ENCODE assay signal across 9 cellular contexts in the genomic region with DNA sequence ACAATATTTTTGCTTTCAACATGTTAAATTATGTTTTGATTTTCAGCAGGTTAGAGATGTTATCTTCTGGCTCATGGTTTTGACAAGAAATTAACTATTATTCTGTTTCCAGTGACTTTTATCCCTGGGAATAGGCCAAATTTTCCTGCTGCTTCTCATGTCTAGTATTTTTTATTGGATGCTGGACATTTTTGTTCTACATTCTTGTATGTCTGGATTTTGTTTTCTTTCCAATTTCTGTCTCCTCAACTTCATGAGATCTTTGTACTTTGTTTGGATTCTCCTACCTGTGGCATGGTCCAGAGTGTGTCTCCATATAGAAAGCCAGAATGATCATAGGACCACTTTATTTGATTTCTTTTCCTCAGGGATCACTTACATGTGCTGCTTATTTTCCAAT.
"Had no signal": no experiment of that assay in that cellular context is flagged by ENCODE, and none has a peak within 500 bp of the region (broad histone marks: within the 10 kb centered on the region; RNA-seq: fewer than 3 reads in every experiment).

No MANE protein-coding gene starts in this region.

- ATAC-seq: GM23338, HCT116 had no signal

- H3K9ac ChIP-seq: GM23248 had no signal

- H3K27ac ChIP-seq: GM23248 had no signal

- H3K36me3 ChIP-seq: HAP-1 had no signal

- H3K9me3 ChIP-seq: HAP-1 had no signal

- DNase-seq: GM23248, GOT3, H7, H9, HCEC 1CT, HFFc6 had no signal

- H3K4me1 ChIP-seq: HAP-1 had no signal

- H3K4me3 ChIP-seq: GM23248, GM23338, HAP-1 had no signal
